In genomic region chr9:79581794-79582193, GRCh38 we compare ENCODE assay signal across 8 cellular contexts. TPM values are rescaled to one million over a fixed set of nuclear protein-coding genes. Genes with fewer than 3 reads are reported as not detected.
DNase-seq lines count a peak whose midpoint lies in the region; ATAC-seq and TF ChIP-seq lines count a peak whose summit lies in the region.

No MANE protein-coding gene starts in this region.

- peak overlapping the region; percentile 88 for H3K27ac Mint-ChIP-seq in T-helper 17 cell
- peak overlapping the region; percentile 75 for H3K27ac Mint-ChIP-seq in osteocyte (ENCODE audit: unreplicated experiment)

- H3K9me3 ChIP-seq in T-helper 17 cell (ENCODE audit: control insufficient read depth, low read length, poor library complexity, severe bottlenecking): no peaks in the 10 kb centered on the region

- H3K9me3 Mint-ChIP-seq in osteocyte (ENCODE audit: unreplicated experiment): no peaks in the 10 kb centered on the region

- H3K27me3 Mint-ChIP-seq in T-helper 17 cell (no peaks in the 10 kb centered on the region), osteocyte (ENCODE audit: unreplicated experiment) (no peaks in the 10 kb centered on the region)

- H3K4me1 Mint-ChIP-seq in T-helper 17 cell: peaks cover 67% of the 10 kb centered on the region
- peaks cover 77% of the 10 kb centered on the region for H3K4me1 Mint-ChIP-seq in osteocyte (ENCODE audit: unreplicated experiment)

- DNase-seq in ELR (ENCODE audit: low read depth) (peak; percentile 95), T-helper 17 cell (peak in 2 of 3 donors; percentile 9 to 44), osteocyte (ENCODE audit: extremely low spot score, unreplicated experiment) (no peak), superior temporal gyrus (ENCODE audit: extremely low spot score) (no peak), DMS153 (lab: John Stamatoyannopoulos, UW) (no peak), occipital lobe (lab: John Stamatoyannopoulos, UW) (no peak), NCI-H146 (lab: John Stamatoyannopoulos, UW) (no peak)
- peak; percentile 22 for DNase-seq in effector CD4-positive, alpha-beta T cell

- H3K4me3 Mint-ChIP-seq in T-helper 17 cell: peak overlapping the region; percentile 76
- no peak overlapping the region for H3K4me3 Mint-ChIP-seq in osteocyte (ENCODE audit: unreplicated experiment)

- no peaks in the 10 kb centered on the region for H3K36me3 Mint-ChIP-seq in T-helper 17 cell (ENCODE audit: low read depth)
- peaks cover 32% of the 10 kb centered on the region for H3K36me3 Mint-ChIP-seq in osteocyte (ENCODE audit: unreplicated experiment)

- peak; percentile 80 for ATAC-seq in T-helper 17 cell

- no peak for TF ChIP-seq CTCF in osteocyte (IDR thresholded peaks at IDR 0.05)

RNA-seq across cellular contexts. Expression of gene TLE4, which starts 10.0 kb away (rescaled TPM):
- 100 to 1,000 TPM; 104 to 154 TPM for total RNA-seq in T-helper 17 cell
- total RNA-seq in osteocyte: 102 and 115 TPM in 2 replicates
- total RNA-seq in occipital lobe: 70.5 TPM

Comparison
In these comparisons a context has a peak if more than half of its experiments do, and no peak if none do; other contexts are left out.
1. DNase-seq: peak in ELR (single experiment), T-helper 17 cell (2 of 3) and effector CD4-positive, alpha-beta T cell (single experiment); none in osteocyte (single experiment), superior temporal gyrus (single experiment), DMS153 (single experiment), occipital lobe (single experiment) and NCI-H146 (single experiment).